ENCODE assay signal across 28 cellular contexts in genomic region chr5:18238321-18238720, GRCh38.
"Had no signal": no experiment of that assay in that cellular context is flagged by ENCODE, and none has a peak within 500 bp of the region (broad histone marks: within the 10 kb centered on the region; RNA-seq: fewer than 3 reads in every experiment).

No MANE protein-coding gene starts in this region.

- H3K4me1 Mint-ChIP-seq: naive thymus-derived CD8-positive, alpha-beta T cell; nephron progenitor cell; neural crest cell; stimulated activated effector memory CD8-positive, alpha-beta T cell treated with anti-CD3 and anti-CD28 coated beads, Interleukin-12 subunit alpha, Interleukin-12 subunit beta, amount 100 ng/mL, for 72 hours; stimulated activated naive B cell treated with anti-CD40 and anti-IgM and Interleukin-4, amounts not matched to agents 10 μg/mL and 1 μg/mL and 100 μg/mL, for 72 hours had no signal

- H3K36me3 Mint-ChIP-seq: naive thymus-derived CD8-positive, alpha-beta T cell; natural killer cell treated with Interleukin-12 subunit alpha and Interleukin-12 subunit beta and Interleukin-15 and Interleukin-18, amount 100 ng/mL, for 72 hours; stimulated activated effector memory CD8-positive, alpha-beta T cell treated with anti-CD3 and anti-CD28 coated beads, Interleukin-12 subunit alpha, Interleukin-12 subunit beta, amount 100 ng/mL, for 72 hours; stimulated activated naive B cell treated with anti-CD40 and anti-IgM and Interleukin-4, amounts not matched to agents 10 μg/mL and 1 μg/mL and 100 μg/mL, for 72 hours; type B pancreatic cell had no signal

- H3K36me3 ChIP-seq: neutrophil, pancreas, prostate gland, right lobe of liver, sigmoid colon, stomach, thoracic aorta, tibial artery, transverse colon, upper lobe of right lung, uterus had no signal

- H3K27me3 ChIP-seq: neutrophil, pancreas, right lobe of liver, sigmoid colon, stomach, tibial artery, transverse colon, upper lobe of right lung, uterus had no signal

- ATAC-seq: naive thymus-derived CD8-positive, alpha-beta T cell; natural killer cell treated with Interleukin-12 subunit alpha and Interleukin-12 subunit beta and Interleukin-15 and Interleukin-18, amount 100 ng/mL, for 72 hours; pancreas; right cardiac atrium; right lobe of liver; stimulated activated effector memory CD8-positive, alpha-beta T cell treated with anti-CD3 and anti-CD28 coated beads, Interleukin-12 subunit alpha, Interleukin-12 subunit beta, amount 100 ng/mL, for 72 hours; stimulated activated naive B cell treated with anti-CD40 and anti-IgM and Interleukin-4, amounts not matched to agents 10 μg/mL and 1 μg/mL and 100 μg/mL, for 72 hours; upper lobe of right lung had no signal

- DNase-seq: naive thymus-derived CD8-positive, alpha-beta T cell; nephron progenitor cell; nucleus accumbens; pancreas; retina; right cardiac atrium; right lobe of liver; sigmoid colon; small intestine; stimulated activated CD4-positive, alpha-beta T cell treated with anti-CD3 and anti-CD28 coated beads, Interleukin-15, amount 100 ng/mL, for 24 hours; stimulated activated CD4-positive, alpha-beta T cell treated with anti-CD3 and anti-CD28 coated beads, Interleukin-2, amount 100 ng/mL, for 24 hours; stimulated activated CD4-positive, alpha-beta T cell treated with anti-CD3 and anti-CD28 coated beads, Interleukin-2, amount 100 ng/mL, for 48 hours; stimulated activated CD4-positive, alpha-beta T cell treated with anti-CD3 and anti-CD28 coated beads, Interleukin-4, amount 100 ng/mL, for 24 hours; stimulated activated naive B cell treated with anti-CD40 and anti-IgM and Interleukin-4, amounts not matched to agents 10 μg/mL and 1 μg/mL and 100 μg/mL, for 72 hours; stimulated activated naive CD4-positive, alpha-beta T cell treated with Interleukin-2 at 50 U/mL for 16 hours; stomach; tibial artery; transverse colon; upper lobe of right lung; uterus had no signal

- FAIRE-seq: pancreas, small intestine had no signal

- H3K9me3 ChIP-seq: neutrophil, pancreas, prostate gland, right lobe of liver, sigmoid colon, thoracic aorta, tibial artery, transverse colon, upper lobe of right lung, uterus had no signal

- H3K27ac Mint-ChIP-seq: naive thymus-derived CD8-positive, alpha-beta T cell; natural killer cell treated with Interleukin-12 subunit alpha and Interleukin-12 subunit beta and Interleukin-15 and Interleukin-18, amount 100 ng/mL, for 72 hours; nephron progenitor cell; stimulated activated effector memory CD8-positive, alpha-beta T cell treated with anti-CD3 and anti-CD28 coated beads, Interleukin-12 subunit alpha, Interleukin-12 subunit beta, amount 100 ng/mL, for 72 hours; stimulated activated naive B cell treated with anti-CD40 and anti-IgM and Interleukin-4, amounts not matched to agents 10 μg/mL and 1 μg/mL and 100 μg/mL, for 72 hours; stimulated activated naive CD8-positive, alpha-beta T cell treated with anti-CD3 and anti-CD28 coated beads, Interleukin-15, Interleukin-2, amounts not matched to agents 100 ng/mL and 50 ng/mL, for 24 hours; type B pancreatic cell had no signal

- H3K4me1 ChIP-seq: pancreas, prostate gland, right lobe of liver, sigmoid colon, stomach, tibial artery, transverse colon, upper lobe of right lung, uterus had no signal

- H3K9me3 Mint-ChIP-seq: nephron progenitor cell; stimulated activated naive B cell treated with anti-CD40 and anti-IgM and Interleukin-4, amounts not matched to agents 10 μg/mL and 1 μg/mL and 100 μg/mL, for 72 hours; type B pancreatic cell had no signal

- H3K4me3 Mint-ChIP-seq: naive thymus-derived CD8-positive, alpha-beta T cell; natural killer cell treated with Interleukin-12 subunit alpha and Interleukin-12 subunit beta and Interleukin-15 and Interleukin-18, amount 100 ng/mL, for 72 hours; nephron progenitor cell; neural crest cell; stimulated activated effector memory CD8-positive, alpha-beta T cell treated with anti-CD3 and anti-CD28 coated beads, Interleukin-12 subunit alpha, Interleukin-12 subunit beta, amount 100 ng/mL, for 72 hours; stimulated activated naive B cell treated with anti-CD40 and anti-IgM and Interleukin-4, amounts not matched to agents 10 μg/mL and 1 μg/mL and 100 μg/mL, for 72 hours; stimulated activated naive CD8-positive, alpha-beta T cell treated with anti-CD3 and anti-CD28 coated beads, Interleukin-15, Interleukin-2, amounts not matched to agents 100 ng/mL and 50 ng/mL, for 24 hours; type B pancreatic cell had no signal

- H3K27ac ChIP-seq: neutrophil, pancreas, prostate gland, right lobe of liver, sigmoid colon, stomach, thoracic aorta, tibial artery, transverse colon, upper lobe of right lung, uterus had no signal

- H3K4me3 ChIP-seq: pancreas, prostate gland, right lobe of liver, sigmoid colon, stomach, thoracic aorta, tibial artery, transverse colon, upper lobe of right lung, uterus had no signal

- H3K27me3 Mint-ChIP-seq: naive thymus-derived CD8-positive, alpha-beta T cell; natural killer cell treated with Interleukin-12 subunit alpha and Interleukin-12 subunit beta and Interleukin-15 and Interleukin-18, amount 100 ng/mL, for 72 hours; stimulated activated naive B cell treated with anti-CD40 and anti-IgM and Interleukin-4, amounts not matched to agents 10 μg/mL and 1 μg/mL and 100 μg/mL, for 72 hours; stimulated activated naive CD8-positive, alpha-beta T cell treated with anti-CD3 and anti-CD28 coated beads, Interleukin-15, Interleukin-2, amounts not matched to agents 100 ng/mL and 50 ng/mL, for 24 hours; type B pancreatic cell had no signal
